ENCODE assay signal across 15 cellular contexts in the genomic region with DNA sequence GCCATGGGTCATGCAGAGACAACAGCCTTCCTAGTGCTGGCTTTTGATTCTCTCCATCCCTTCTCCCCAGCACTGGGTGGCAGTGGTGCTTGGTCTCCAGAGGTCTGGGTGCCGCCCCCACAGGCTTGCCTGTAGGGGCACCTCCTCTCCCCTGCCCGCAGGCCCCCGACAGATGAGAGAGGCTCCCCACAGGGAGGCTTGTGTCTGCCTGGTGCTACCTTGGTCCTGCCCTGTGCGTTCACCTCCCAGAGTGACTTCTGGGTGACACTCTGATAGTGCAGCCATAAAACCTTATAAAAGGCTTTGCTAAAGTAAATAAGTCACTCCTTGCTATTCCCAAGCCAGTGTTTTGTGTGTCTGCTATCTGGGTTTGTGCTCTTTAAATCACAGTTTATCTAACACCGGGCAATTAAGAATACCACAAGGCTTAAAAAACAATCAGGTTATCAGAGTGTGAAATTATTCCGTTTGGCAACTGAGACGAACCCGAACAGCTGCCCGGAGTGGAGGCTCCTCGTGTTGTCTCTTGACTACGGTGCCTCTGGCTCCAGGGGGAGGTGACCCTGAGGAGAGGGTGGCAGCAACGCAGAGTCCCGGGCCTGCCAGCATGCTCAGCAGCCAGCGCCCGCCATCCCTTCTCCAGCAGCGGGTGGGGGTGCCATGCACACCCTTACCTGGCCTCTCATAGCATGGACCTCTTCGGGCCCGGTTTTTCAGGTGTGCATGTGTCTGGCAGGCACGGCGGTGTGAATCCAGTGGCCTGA. TPM values are rescaled to one million over a fixed set of nuclear protein-coding genes. Genes with fewer than 3 reads are reported as not detected.
"Had no signal": no experiment of that assay in that cellular context is flagged by ENCODE, and none has a peak within 500 bp of the region (broad histone marks: within the 10 kb centered on the region; RNA-seq: fewer than 3 reads in every experiment).

No MANE protein-coding gene starts in this region.

- H3K27me3 ChIP-seq: adrenal gland had no signal

- H3K27ac ChIP-seq: adrenal gland, thoracic aorta had no signal

- H3K27me3 Mint-ChIP-seq: dendritic cell treated with granulocyte-macrophage colony-stimulating factor and Interleukin-4, amounts not matched to agents 40 ng/mL and 50 ng/mL, for 4 days; stimulated activated naive CD8-positive, alpha-beta T cell treated with anti-CD3 and anti-CD28 coated beads, Interleukin-15, amount 100 ng/mL, for 72 hours had no signal

- DNase-seq: activated CD4-positive, alpha-beta T cell treated with anti-CD3 and anti-CD28 coated beads, Interleukin-2, amount 50 U/mL, for 48 hours; activated CD8-positive, alpha-beta memory T cell treated with anti-CD3 and anti-CD28 coated beads, Interleukin-2, amount 50 U/mL, for 48 hours; activated naive CD4-positive, alpha-beta T cell treated with anti-CD3 and anti-CD28 coated beads for 36 hours; adrenal gland; central memory CD4-positive, alpha-beta T cell; left cardiac atrium; stimulated activated CD4-positive, alpha-beta T cell treated with anti-CD3 and anti-CD28 coated beads, Interleukin-2, amount 100 ng/mL, for 48 hours; stimulated activated naive CD8-positive, alpha-beta T cell treated with anti-CD3 and anti-CD28 coated beads, Interleukin-15, amount 100 ng/mL, for 72 hours had no signal

- H3K4me3 ChIP-seq: adrenal gland, lung, thoracic aorta had no signal

- H3K9me3 ChIP-seq: adrenal gland, thoracic aorta had no signal

- H3K27ac Mint-ChIP-seq: activated naive CD4-positive, alpha-beta T cell treated with anti-CD3 and anti-CD28 coated beads for 36 hours; dendritic cell treated with granulocyte-macrophage colony-stimulating factor and Interleukin-4, amounts not matched to agents 40 ng/mL and 50 ng/mL, for 4 days; nephron; T-helper 1 cell treated with Interleukin-12 subunit alpha and Interleukin-12 subunit beta and Interleukin-4 antibody, amounts not matched to agents 30 μg/mL and 1 μg/mL, for 36 hours had no signal

- ATAC-seq: activated CD4-positive, CD25-positive, alpha-beta regulatory T cell treated with anti-CD3 and anti-CD28 coated beads, Interleukin-2, amount 50 U/mL, for 24 hours; left cardiac atrium; stimulated activated naive CD8-positive, alpha-beta T cell treated with anti-CD3 and anti-CD28 coated beads, Interleukin-15, amount 100 ng/mL, for 72 hours had no signal

- H3K4me3 Mint-ChIP-seq: activated naive CD4-positive, alpha-beta T cell treated with anti-CD3 and anti-CD28 coated beads for 36 hours; dendritic cell treated with granulocyte-macrophage colony-stimulating factor and Interleukin-4, amounts not matched to agents 40 ng/mL and 50 ng/mL, for 4 days; nephron; stimulated activated naive CD8-positive, alpha-beta T cell treated with anti-CD3 and anti-CD28 coated beads, Interleukin-15, amount 100 ng/mL, for 72 hours; T-helper 1 cell treated with Interleukin-12 subunit alpha and Interleukin-12 subunit beta and Interleukin-4 antibody, amounts not matched to agents 30 μg/mL and 1 μg/mL, for 36 hours had no signal

- H3K4me1 ChIP-seq: adrenal gland had no signal

- FAIRE-seq: TTC549 had no signal

- H3K9me3 Mint-ChIP-seq: activated naive CD4-positive, alpha-beta T cell treated with anti-CD3 and anti-CD28 coated beads for 36 hours; dendritic cell treated with granulocyte-macrophage colony-stimulating factor and Interleukin-4, amounts not matched to agents 40 ng/mL and 50 ng/mL, for 4 days; nephron; stimulated activated naive CD8-positive, alpha-beta T cell treated with anti-CD3 and anti-CD28 coated beads, Interleukin-15, amount 100 ng/mL, for 72 hours; T-helper 1 cell treated with Interleukin-12 subunit alpha and Interleukin-12 subunit beta and Interleukin-4 antibody, amounts not matched to agents 30 μg/mL and 1 μg/mL, for 36 hours had no signal

RNA-seq across cellular contexts. Expression of gene SOX18, which starts 18.9 kb away (rescaled TPM):
- total RNA-seq: activated naive CD4-positive, alpha-beta T cell treated with anti-CD3 and anti-CD28 coated beads for 36 hours had no signal
